ENCODE assay signal across 22 cellular contexts in the genomic region with DNA sequence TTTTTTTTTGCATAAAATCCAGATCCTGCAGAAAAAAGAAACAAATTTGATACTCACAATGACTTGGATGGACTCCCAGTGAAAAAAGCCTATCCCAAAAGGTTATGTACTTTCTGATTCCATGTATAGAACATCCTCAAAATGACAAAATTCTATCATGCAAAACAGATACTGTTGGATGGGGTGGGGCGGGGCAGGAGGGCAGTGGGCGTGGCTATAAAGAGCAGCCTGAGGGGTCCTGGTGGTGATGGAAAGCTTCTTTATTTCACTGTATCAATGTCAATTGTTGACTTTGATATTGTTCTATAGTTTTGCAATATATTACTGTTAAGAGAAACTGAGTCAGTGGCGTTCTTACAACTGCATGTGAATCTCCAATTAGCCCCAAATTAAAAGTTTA.
A peak's percentile ranks its signal among the peaks of the same experiment; 100 is the strongest.
DNase-seq lines count a peak whose midpoint lies in the region; ATAC-seq, FAIRE-seq and TF ChIP-seq lines count a peak whose summit lies in the region.
"Had no signal": no experiment of that assay in that cellular context is flagged by ENCODE, and none has a peak within 500 bp of the region (broad histone marks: within the 10 kb centered on the region; RNA-seq: fewer than 3 reads in every experiment).

No MANE protein-coding gene starts in this region.

- no peak overlapping the region for H3K23ac ChIP-seq in mesendoderm (ENCODE audit: low read length)

- no peaks in the 10 kb centered on the region for H3K9me3 ChIP-seq in DOHH2 (ENCODE audit: control insufficient read depth, insufficient read depth, low read length)
- no peaks in the 10 kb centered on the region for H3K9me3 ChIP-seq in Karpas-422 (ENCODE audit: low read length)
- no peaks in the 10 kb centered on the region for H3K9me3 ChIP-seq in kidney (ENCODE audit: control insufficient read depth in 1 of 2, low read length in 2 of 2)
- H3K9me3 ChIP-seq: BE2C had no signal

- no peak overlapping the region for H2BK120ac ChIP-seq in mesendoderm (ENCODE audit: low read depth, low read length)

- H2BK5ac ChIP-seq in mesendoderm (ENCODE audit: low read length): no peak overlapping the region

- no peak overlapping the region for H2AK5ac ChIP-seq in mesendoderm (ENCODE audit: low read length)

- H3K27ac ChIP-seq in DOHH2 (ENCODE audit: low read depth, low read length) (no peak overlapping the region), Karpas-422 (ENCODE audit: low read length) (peak overlapping the region; percentile 76), kidney (ENCODE audit: low read depth in 2 of 2, low read length in 2 of 2) (no peak overlapping the region), mesendoderm (ENCODE audit: low read depth, low read length) (no peak overlapping the region)

- H3K36me3 Mint-ChIP-seq in activated B cell treated with CpG ODN at 0.5 μM for 24 hours (ENCODE audit: low read depth): peaks cover 8% of the 10 kb centered on the region

- no peak overlapping the region for H3K9ac ChIP-seq in Karpas-422 (ENCODE audit: low read length)
- H3K9ac ChIP-seq in kidney (ENCODE audit: low read length in 2 of 2): no peak overlapping the region
- H3K9ac ChIP-seq in mesendoderm (ENCODE audit: low read length): no peak overlapping the region

- no peak overlapping the region for H4K5ac ChIP-seq in mesendoderm (ENCODE audit: low read length)

- H3K4me3 ChIP-seq in DOHH2 (ENCODE audit: low read length) (peak overlapping the region; percentile 15; the same call in 1 of the 2 replicates), Karpas-422 (ENCODE audit: low read length) (no peak overlapping the region), kidney (ENCODE audit: low read length in 2 of 2) (no peak overlapping the region), mesendoderm (ENCODE audit: low read length) (no peak overlapping the region)

- peaks cover 46% of the 10 kb centered on the region for H3K4me1 ChIP-seq in DOHH2 (ENCODE audit: control insufficient read depth, low read length)
- H3K4me1 ChIP-seq in Karpas-422 (ENCODE audit: low read length): peaks cover 95% of the 10 kb centered on the region
- peaks cover 6 to 15% of the 10 kb centered on the region in 2 donors for H3K4me1 ChIP-seq in kidney (ENCODE audit: control insufficient read depth in 1 of 2, insufficient read depth in 1 of 2, low read depth in 1 of 2, low read length in 2 of 2)
- peaks cover 5% of the 10 kb centered on the region for H3K4me1 ChIP-seq in mesendoderm (ENCODE audit: control insufficient read depth, low read depth, low read length)
- H3K4me1 ChIP-seq: BE2C had no signal

- H3K79me2 ChIP-seq in DOHH2 (ENCODE audit: control insufficient read depth, low read length) (no peaks in the 10 kb centered on the region), Karpas-422 (ENCODE audit: low read length) (peaks cover 91% of the 10 kb centered on the region), mesendoderm (ENCODE audit: control insufficient read depth, insufficient read depth, low read length) (no peaks in the 10 kb centered on the region)

- H3K27ac Mint-ChIP-seq in activated B cell treated with CpG ODN at 0.5 μM for 24 hours: peak overlapping the region; percentile 53
- H3K27ac Mint-ChIP-seq: CD8-positive, alpha-beta memory T cell; H9 had no signal

- peaks cover 4% of the 10 kb centered on the region for H3K9me3 Mint-ChIP-seq in activated B cell treated with CpG ODN at 0.5 μM for 24 hours
- H3K9me3 Mint-ChIP-seq: H9 had no signal

- no peak overlapping the region for H3K18ac ChIP-seq in mesendoderm (ENCODE audit: low read length)

- no peak overlapping the region for H4K8ac ChIP-seq in mesendoderm (ENCODE audit: low read depth, low read length)

- no peak overlapping the region for H3K56ac ChIP-seq in mesendoderm (ENCODE audit: low read length)

- H3K9me2 ChIP-seq in DOHH2 (replicated peaks; ENCODE audit: control insufficient read depth, low read length) (no peaks in the 10 kb centered on the region), Karpas-422 (replicated peaks; ENCODE audit: insufficient read depth, low read length) (no peaks in the 10 kb centered on the region)

- H3K4me3 Mint-ChIP-seq in activated B cell treated with CpG ODN at 0.5 μM for 24 hours: no peak overlapping the region
- H3K4me3 Mint-ChIP-seq: CD4-positive, CD25-positive, alpha-beta regulatory T cell; CD8-positive, alpha-beta memory T cell; H9 had no signal

- intact Hi-C loops in activated B cell treated with CpG ODN at 0.5 μM for 24 hours (cut with micrococcal nuclease): no loop called here
- intact Hi-C loops in kidney (cut with DNase I): no loop called here

- no peak for TF ChIP-seq CTCF in DOHH2 (IDR thresholded peaks at IDR 0.05; ENCODE audit: low read depth, low read length, poor library complexity, severe bottlenecking)
- no peak for TF ChIP-seq CTCF in activated B cell treated with CpG ODN at 0.5 μM for 24 hours (IDR thresholded peaks at IDR 0.05)
- no peak for TF ChIP-seq CTCF in kidney (IDR thresholded peaks at IDR 0.05; ENCODE audit: borderline replicate concordance, extremely low read depth, insufficient read depth)

- H4K20me1 ChIP-seq in DOHH2 (ENCODE audit: control insufficient read depth, insufficient read depth, low read depth, low read length) (no peaks in the 10 kb centered on the region), Karpas-422 (ENCODE audit: insufficient read depth, low read depth, low read length) (peaks cover 28% of the 10 kb centered on the region; the same call in 1 of the 2 replicates)

- no peak for ATAC-seq in activated B cell treated with CpG ODN at 0.5 μM for 24 hours (ENCODE audit: low read depth)
- no peak for ATAC-seq in GM19463 (IDR thresholded peaks at IDR 0.05; ENCODE audit: unreplicated experiment)
- ATAC-seq: HepG2 had no signal

- WGBS in mesendoderm (ENCODE audit: extremely low coverage, insufficient coverage, low lambda C conversion rate): no CpG with 5 or more reads among the region's 3 CpGs

- H3K79me1 ChIP-seq in mesendoderm (ENCODE audit: low read length): no peaks in the 10 kb centered on the region

- H2BK15ac ChIP-seq in mesendoderm (replicated peaks; ENCODE audit: low read depth): no peak overlapping the region

- H3K4me1 Mint-ChIP-seq in activated B cell treated with CpG ODN at 0.5 μM for 24 hours: peaks cover 38% of the 10 kb centered on the region
- H3K4me1 Mint-ChIP-seq: CD8-positive, alpha-beta memory T cell had no signal

- CTCF ChIA-PET in activated B cell treated with CpG ODN at 0.5 μM for 24 hours (lab: Charles Lee): interaction anchor here (0.7 to 1.3 kb wide), 2 partner anchors 33 to 51 kb away, joined by 3 to 4 read pairs; no protein-coding TSS in a partner anchor

- DNase-seq in Karpas-422: peak; percentile 66
- no peak for DNase-seq in activated B cell treated with CpG ODN at 0.5 μM for 24 hours
- peak; percentile 7 for DNase-seq in kidney
- no peak for DNase-seq in NCI-H1694 treated with DMSO at 0.1 percent for 48 hours (lab: John Stamatoyannopoulos, UW)
- DNase-seq in mesendoderm: no peak
- no peak for DNase-seq in nucleus accumbens (lab: John Stamatoyannopoulos, UW)
- DNase-seq: BE2C; C1 segment of cervical spinal cord; CD4-positive, CD25-positive, alpha-beta regulatory T cell; CD8-positive, alpha-beta memory T cell; COR-L47; DMS 273 treated with DMSO at 0.1 percent for 48 hours; DMS53; DND-41; GOT3; H9 had no signal

- no peaks in the 10 kb centered on the region for H3K36me3 ChIP-seq in DOHH2 (ENCODE audit: control insufficient read depth, low read length)
- peaks cover 40% of the 10 kb centered on the region for H3K36me3 ChIP-seq in Karpas-422 (ENCODE audit: insufficient read depth, low read length)
- no peaks in the 10 kb centered on the region for H3K36me3 ChIP-seq in kidney (ENCODE audit: control insufficient read depth in 1 of 2, insufficient read depth in 2 of 2, low read length in 2 of 2)
- no peaks in the 10 kb centered on the region for H3K36me3 ChIP-seq in mesendoderm (ENCODE audit: control insufficient read depth, insufficient read depth, low read length)
- H3K36me3 ChIP-seq: BE2C had no signal

- POLR2A ChIA-PET in activated B cell treated with CpG ODN at 0.5 μM for 24 hours (lab: Charles Lee): no interaction called here

- H3K27me3 Mint-ChIP-seq in activated B cell treated with CpG ODN at 0.5 μM for 24 hours: no peaks in the 10 kb centered on the region
- H3K27me3 Mint-ChIP-seq: CD4-positive, CD25-positive, alpha-beta regulatory T cell; CD8-positive, alpha-beta memory T cell had no signal

- no peak overlapping the region for H2AFZ ChIP-seq in Karpas-422 (ENCODE audit: low read length)

- H3K4me2 ChIP-seq in DOHH2 (ENCODE audit: low read length): peak overlapping the region; percentile 57
- peak overlapping the region; percentile 16 for H3K4me2 ChIP-seq in Karpas-422 (ENCODE audit: low read depth, low read length, poor library complexity, severe bottlenecking)
- H3K4me2 ChIP-seq in mesendoderm (ENCODE audit: low read length): no peak overlapping the region

- no peak for FAIRE-seq in kidney (lab: Jason Lieb, UNC)
- FAIRE-seq: G401.6, GM12891, GM18507, HepG2 had no signal

- H3F3A ChIP-seq in DOHH2 (ENCODE audit: control insufficient read depth, insufficient read depth): peaks cover 8% of the 10 kb centered on the region; the same call in 1 of the 2 replicates

- H3K27me3 ChIP-seq in DOHH2 (ENCODE audit: control insufficient read depth, low read length) (no peaks in the 10 kb centered on the region), Karpas-422 (ENCODE audit: low read length) (no peaks in the 10 kb centered on the region), mesendoderm (ENCODE audit: insufficient read depth, low read length, poor library complexity) (no peaks in the 10 kb centered on the region)
- H3K27me3 ChIP-seq: BE2C had no signal

- H3K4ac ChIP-seq in mesendoderm (ENCODE audit: low read depth, low read length): no peak overlapping the region

Comparison
In these comparisons a context has a peak if more than half of its experiments do, and no peak if none do; other contexts are left out.
1. DNase-seq: peak in Karpas-422 (single experiment) and kidney (single experiment); none in activated B cell treated with CpG ODN at 0.5 μM for 24 hours (single experiment), NCI-H1694 treated with DMSO at 0.1 percent for 48 hours (single experiment), mesendoderm (single experiment) and nucleus accumbens (0 of 56).